In the genomic region with DNA sequence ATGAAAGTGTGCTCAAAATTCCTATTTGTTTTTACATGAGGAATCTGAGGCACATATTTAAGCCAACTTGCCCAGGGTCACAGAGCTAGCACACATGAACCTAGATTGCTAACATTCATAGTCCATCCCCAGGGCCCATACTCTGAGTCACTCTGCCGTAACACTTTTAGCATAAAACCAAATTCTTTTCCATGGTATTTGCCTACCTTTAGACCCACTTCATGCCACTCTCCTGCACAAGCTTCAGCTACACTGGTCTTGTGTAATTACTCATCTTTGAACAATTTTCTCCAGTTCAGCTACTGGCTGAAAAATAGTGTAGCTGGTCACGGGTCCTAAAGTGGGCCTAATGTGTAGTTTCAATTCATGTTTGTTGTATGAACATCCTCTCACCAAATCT, we compare ENCODE assay signal across 14 cellular contexts.
"Had no signal": no experiment of that assay in that cellular context is flagged by ENCODE, and none has a peak within 500 bp of the region (broad histone marks: within the 10 kb centered on the region; RNA-seq: fewer than 3 reads in every experiment).

No MANE protein-coding gene starts in this region.

- H3K4me3 ChIP-seq: heart left ventricle, lung, neural progenitor cell, psoas muscle, right lobe of liver, upper lobe of left lung had no signal

- H3K27me3 ChIP-seq: heart left ventricle, neural progenitor cell, right lobe of liver, upper lobe of left lung had no signal

- H3K27ac ChIP-seq: heart left ventricle, neural progenitor cell, psoas muscle, right lobe of liver, upper lobe of left lung had no signal

- H3K4me1 ChIP-seq: heart left ventricle, neural progenitor cell, psoas muscle, right lobe of liver, upper lobe of left lung had no signal

- H3K9me3 ChIP-seq: heart left ventricle, psoas muscle, right lobe of liver, upper lobe of left lung had no signal

- DNase-seq: activated CD4-positive, alpha-beta T cell treated with anti-CD3 and anti-CD28 coated beads, Interleukin-2, amount 50 U/mL, for 48 hours; activated CD4-positive, CD25-positive, alpha-beta regulatory T cell treated with anti-CD3 and anti-CD28 coated beads, Interleukin-2, amount 50 U/mL, for 72 hours; activated naive CD4-positive, alpha-beta T cell treated with anti-CD3 and anti-CD28 coated beads, Interleukin-2, amount 10 ng/mL, durations not matched to agents 7 days and 5 days; activated T-cell treated with anti-CD3 and anti-CD28 coated beads, Interleukin-2, amount 50 U/mL, for 1 hour; caudate nucleus; foreskin melanocyte; heart left ventricle; left colon; psoas muscle; right lobe of liver; stimulated activated naive CD8-positive, alpha-beta T cell treated with anti-CD3 and anti-CD28 coated beads, Interleukin-15, amount 100 ng/mL, for 72 hours; upper lobe of left lung had no signal

- ATAC-seq: heart left ventricle; left colon; psoas muscle; right lobe of liver; stimulated activated naive CD8-positive, alpha-beta T cell treated with anti-CD3 and anti-CD28 coated beads, Interleukin-15, amount 100 ng/mL, for 72 hours had no signal

- H3K36me3 ChIP-seq: right lobe of liver, upper lobe of left lung had no signal
